9 cellular contexts compared by ENCODE assay signal in genomic region chr13:50685491-50685890, GRCh38.
DNase-seq lines count a peak whose midpoint lies in the region; ATAC-seq and TF ChIP-seq lines count a peak whose summit lies in the region.
"Had no signal": no experiment of that assay in that cellular context is flagged by ENCODE, and none has a peak within 500 bp of the region (broad histone marks: within the 10 kb centered on the region; RNA-seq: fewer than 3 reads in every experiment).

No MANE protein-coding gene starts in this region.

- H3K27me3 Mint-ChIP-seq in Caco-2 (ENCODE audit: insufficient read depth, unreplicated experiment) (no peaks in the 10 kb centered on the region), HFFc6 (ENCODE audit: insufficient read depth) (peaks cover 13% of the 10 kb centered on the region)
- no peaks in the 10 kb centered on the region for H3K27me3 Mint-ChIP-seq in activated CD4-positive, alpha-beta T cell treated with anti-CD3 and anti-CD28 coated beads for 36 hours

- no peak for TF ChIP-seq EP300 in stomach (IDR thresholded peaks at IDR 0.05)

- peak overlapping the region in 1 of 5 donors; percentile 18 for H3K27ac ChIP-seq in adrenal gland
- peak overlapping the region; percentile 91 for H3K27ac ChIP-seq in left ventricle myocardium inferior (replicated peaks)
- H3K27ac ChIP-seq in stomach = peak overlapping the region in 4 of 5 donors; percentile 34 to 67 (median 60)

- H3K9me3 Mint-ChIP-seq in Caco-2 (ENCODE audit: unreplicated experiment) = no peaks in the 10 kb centered on the region
- no peaks in the 10 kb centered on the region for H3K9me3 Mint-ChIP-seq in HFFc6
- no peaks in the 10 kb centered on the region for H3K9me3 Mint-ChIP-seq in activated CD4-positive, alpha-beta T cell treated with anti-CD3 and anti-CD28 coated beads for 36 hours (ENCODE audit: low read depth)

- H3K4me1 ChIP-seq in adrenal gland (replicated peaks in 1 of 2) = peaks cover 7 to 24% of the 10 kb centered on the region in 2 donors
- peaks cover 35% of the 10 kb centered on the region for H3K4me1 ChIP-seq in left ventricle myocardium inferior
- peaks cover 0 to 26% (median 8%) of the 10 kb centered on the region in 4 donors for H3K4me1 ChIP-seq in stomach
- no peaks in the 10 kb centered on the region; the same call in 1 of the 2 replicates for H3K4me1 ChIP-seq in Caco-2

- DNase-seq in NAMALWA (ENCODE audit: low spot score) = peak; percentile 9
- DNase-seq in adrenal gland = peak; percentile 43 to 90 (median 68)
- peak; percentile 87 for DNase-seq in left ventricle myocardium inferior
- peak; percentile 86 for DNase-seq in stomach
- DNase-seq in Caco-2 = no peak
- no peak for DNase-seq in HFFc6
- no peak for DNase-seq in GM19240 (ENCODE audit: insufficient read length, low spot score)
- no peak for DNase-seq in activated CD4-positive, alpha-beta T cell treated with anti-CD3 and anti-CD28 coated beads for 36 hours
- DNase-seq: stimulated activated CD4-positive, alpha-beta T cell treated with anti-CD3 and anti-CD28 coated beads, Interleukin-4, amount 100 ng/mL, for 4 hours had no signal

- CTCF ChIA-PET in Caco-2 (lab: Charles Lee) = no interaction called here
- CTCF ChIA-PET in activated CD4-positive, alpha-beta T cell treated with anti-CD3 and anti-CD28 coated beads for 36 hours (lab: Charles Lee) = interaction anchor here (0.7 to 0.9 kb wide), 2 partner anchors 121 to 166 kb away, joined by 3 to 4 read pairs; no protein-coding TSS in a partner anchor

- no peaks in the 10 kb centered on the region for H3K4me1 Mint-ChIP-seq in Caco-2 (ENCODE audit: low read depth, unreplicated experiment)
- H3K4me1 Mint-ChIP-seq in HFFc6 (ENCODE audit: low read depth) = peaks cover 3% of the 10 kb centered on the region
- H3K4me1 Mint-ChIP-seq in activated CD4-positive, alpha-beta T cell treated with anti-CD3 and anti-CD28 coated beads for 36 hours = peaks cover 10% of the 10 kb centered on the region

- H3K27me3 ChIP-seq in adrenal gland = no peaks in the 10 kb centered on the region
- no peaks in the 10 kb centered on the region for H3K27me3 ChIP-seq in left ventricle myocardium inferior (ENCODE audit: low read depth)
- H3K27me3 ChIP-seq in stomach = no peaks in the 10 kb centered on the region
- H3K27me3 ChIP-seq in Caco-2 (replicated peaks; ENCODE audit: control insufficient read depth, insufficient read depth, low read length) = no peaks in the 10 kb centered on the region

- H3K9me3 ChIP-seq in adrenal gland (replicated peaks in 1 of 3) = no peaks in the 10 kb centered on the region
- no peaks in the 10 kb centered on the region for H3K9me3 ChIP-seq in left ventricle myocardium inferior (replicated peaks)
- no peaks in the 10 kb centered on the region for H3K9me3 ChIP-seq in stomach
- H3K9me3 ChIP-seq in Caco-2 = no peaks in the 10 kb centered on the region

- no TSS peak for BruUV-seq in Caco-2 (replicated peaks; lab: Mats Ljungman, UMichigan)

- WGBS in adrenal gland, 4 donors = 31 to 42% (median 33%) methylated on average over 2 to 3 of the region's 3 CpGs
- WGBS in stomach, 5 donors = 14 to 26% (median 22%) methylated on average over 3 of the region's 3 CpGs

- TF ChIP-seq POLR2A in adrenal gland (IDR thresholded peaks at IDR 0.05) (no peak), stomach (IDR thresholded peaks at IDR 0.05) (no peak)

- H3K36me3 ChIP-seq in adrenal gland (replicated peaks in 1 of 2) (no peaks in the 10 kb centered on the region), left ventricle myocardium inferior (no peaks in the 10 kb centered on the region), stomach (no peaks in the 10 kb centered on the region), Caco-2 (ENCODE audit: control insufficient read depth, insufficient read depth, low read length) (no peaks in the 10 kb centered on the region)

- H3K27ac Mint-ChIP-seq in Caco-2 (ENCODE audit: unreplicated experiment) (no peak overlapping the region), HFFc6 (no peak overlapping the region)
- H3K27ac Mint-ChIP-seq in activated CD4-positive, alpha-beta T cell treated with anti-CD3 and anti-CD28 coated beads for 36 hours = no peak overlapping the region

- ATAC-seq in activated CD4-positive, alpha-beta T cell treated with anti-CD3 and anti-CD28 coated beads for 36 hours = no peak

- H3K36me3 Mint-ChIP-seq in Caco-2 (ENCODE audit: insufficient read depth, unreplicated experiment) (no peaks in the 10 kb centered on the region), HFFc6 (ENCODE audit: low read depth) (no peaks in the 10 kb centered on the region)
- no peaks in the 10 kb centered on the region for H3K36me3 Mint-ChIP-seq in activated CD4-positive, alpha-beta T cell treated with anti-CD3 and anti-CD28 coated beads for 36 hours (ENCODE audit: low read depth)

- no peak for TF ChIP-seq CTCF in adrenal gland (IDR thresholded peaks at IDR 0.05)
- TF ChIP-seq CTCF in left ventricle myocardium inferior (IDR thresholded peaks at IDR 0.05; ENCODE audit: borderline replicate concordance) = no peak
- no peak for TF ChIP-seq CTCF in stomach (IDR thresholded peaks at IDR 0.05)
- TF ChIP-seq CTCF in Caco-2 (IDR thresholded peaks at IDR 0.05; ENCODE audit: insufficient read depth in 1 of 2, low read depth in 1 of 2, low read length in 1 of 2, severe bottlenecking in 1 of 2, unreplicated experiment in 1 of 2) = no peak
- TF ChIP-seq CTCF in HFFc6 (IDR thresholded peaks at IDR 0.05) = no peak

- POLR2A ChIA-PET in Caco-2 (lab: Charles Lee) = no interaction called here
- POLR2A ChIA-PET in activated CD4-positive, alpha-beta T cell treated with anti-CD3 and anti-CD28 coated beads for 36 hours (lab: Charles Lee) = no interaction called here

- H3K4me3 Mint-ChIP-seq in Caco-2 (ENCODE audit: unreplicated experiment) (no peak overlapping the region), HFFc6 (no peak overlapping the region)
- no peak overlapping the region for H3K4me3 Mint-ChIP-seq in activated CD4-positive, alpha-beta T cell treated with anti-CD3 and anti-CD28 coated beads for 36 hours

- intact Hi-C loops in adrenal gland (cut with DNase I) = no loop called here
- intact Hi-C loops in left ventricle myocardium inferior (cut with micrococcal nuclease) = no loop called here
- intact Hi-C loops in stomach (cut with DNase I; ENCODE audit: low total_unique reads) = no loop called here
- intact Hi-C loops in Caco-2 (cut with micrococcal nuclease; ENCODE audit: unreplicated experiment) = no loop called here
- intact Hi-C loops in activated CD4-positive, alpha-beta T cell treated with anti-CD3 and anti-CD28 coated beads for 36 hours (cut with DNase I, micrococcal nuclease) = no loop called here

- H3K4me3 ChIP-seq in adrenal gland (no peak overlapping the region), left ventricle myocardium inferior (peak overlapping the region; percentile 21), stomach (no peak overlapping the region), Caco-2 (ENCODE audit: low read depth, low read length) (no peak overlapping the region)

Comparison
In these comparisons a context has a peak if more than half of its experiments do, and no peak if none do; other contexts are left out.
1. DNase-seq: peak in NAMALWA (single experiment), adrenal gland (7 of 7), left ventricle myocardium inferior (single experiment) and stomach (single experiment); none in Caco-2 (0 of 2), HFFc6 (single experiment), GM19240 (single experiment) and activated CD4-positive, alpha-beta T cell treated with anti-CD3 and anti-CD28 coated beads for 36 hours (single experiment).